Comparison of ENCODE assay signal across 35 cellular contexts in genomic region chr15:22883196-22883595, GRCh38.
"Had no signal": no experiment of that assay in that cellular context is flagged by ENCODE, and none has a peak within 500 bp of the region (broad histone marks: within the 10 kb centered on the region; RNA-seq: fewer than 3 reads in every experiment).

No MANE protein-coding gene starts in this region.

- H3K27ac ChIP-seq: KMS-11 had no signal

- H3K9me3 ChIP-seq: MG63 had no signal

- H3K4me3 ChIP-seq: MG63 had no signal

- H3K27me3 ChIP-seq: MG63 had no signal

- DNase-seq: Karpas-422, Kasumi-1, KG1, MG63, MM.1S, MV-4-11, NCI-H1048, NCI-H1092, NCI-H1092 treated with DMSO at 0.1 percent for 48 hours, NCI-H1105, NCI-H1105 treated with DMSO at 0.1 percent for 48 hours, NCI-H1417, NCI-H1436, NCI-H1436 treated with DMSO at 0.1 percent for 48 hours, NCI-H146, NCI-H1694, NCI-H1694 treated with DMSO at 0.1 percent for 48 hours, NCI-H187, NCI-H187 treated with DMSO at 0.1 percent for 48 hours, NCI-H1930, NCI-H2029, NCI-H2029 treated with DMSO at 0.1 percent for 48 hours, NCI-H2081, NCI-H2081 treated with DMSO at 0.1 percent for 48 hours, NCI-H2107, NCI-H2171, NCI-H2171 treated with DMSO at 0.1 percent for 48 hours, NCI-H2227 treated with DMSO at 0.1 percent for 48 hours, NCI-H226, NCI-H345, NCI-H446, NCI-H446 treated with DMSO at 0.1 percent for 48 hours, NCI-H510A, NCI-H510A treated with DMSO at 0.1 percent for 48 hours had no signal
